15 cellular contexts compared by ENCODE assay signal in genomic region chr19:12787458-12787857, GRCh38.
DNase-seq lines count a peak whose midpoint lies in the region; ATAC-seq and TF ChIP-seq lines count a peak whose summit lies in the region.
"Had no signal": no experiment of that assay in that cellular context is flagged by ENCODE, and none has a peak within 500 bp of the region (broad histone marks: within the 10 kb centered on the region; RNA-seq: fewer than 3 reads in every experiment).

No MANE protein-coding gene starts in this region.

- H3K4me1 Mint-ChIP-seq in stimulated activated naive CD8-positive, alpha-beta T cell treated with anti-CD3 and anti-CD28 coated beads, Interleukin-15, Interleukin-2, amounts not matched to agents 100 ng/mL and 50 ng/mL, for 24 hours (ENCODE audit: low read depth) = peaks cover 39% of the 10 kb centered on the region

- peaks cover 2% of the 10 kb centered on the region for H3K79me2 ChIP-seq in parathyroid adenoma

- ATAC-seq in stimulated activated naive CD8-positive, alpha-beta T cell treated with anti-CD3 and anti-CD28 coated beads, Interleukin-15, Interleukin-2, amounts not matched to agents 100 U/mL and 50 U/mL, for 24 hours = no peak
- ATAC-seq in GM21360 (IDR thresholded peaks at IDR 0.05; ENCODE audit: unreplicated experiment) = no peak

- peaks cover 74% of the 10 kb centered on the region for H3K4me1 ChIP-seq in parathyroid adenoma

- H3K27me3 Mint-ChIP-seq in stimulated activated naive CD8-positive, alpha-beta T cell treated with anti-CD3 and anti-CD28 coated beads, Interleukin-15, Interleukin-2, amounts not matched to agents 100 ng/mL and 50 ng/mL, for 24 hours = no peaks in the 10 kb centered on the region
- H3K27me3 Mint-ChIP-seq: activated naive CD8-positive, alpha-beta T cell had no signal

- TF ChIP-seq CTCF in parathyroid adenoma (IDR thresholded peaks at IDR 0.05) = no peak

- no peak overlapping the region for H3K9ac ChIP-seq in parathyroid adenoma

- H3K36me3 Mint-ChIP-seq in stimulated activated naive CD8-positive, alpha-beta T cell treated with anti-CD3 and anti-CD28 coated beads, Interleukin-15, Interleukin-2, amounts not matched to agents 100 ng/mL and 50 ng/mL, for 24 hours (ENCODE audit: low read depth) = no peaks in the 10 kb centered on the region
- H3K36me3 Mint-ChIP-seq: activated naive CD8-positive, alpha-beta T cell had no signal

- no peaks in the 10 kb centered on the region for H3K9me3 ChIP-seq in parathyroid adenoma (ENCODE audit: control insufficient read depth, low read length)

- no peak overlapping the region for H3K4me3 ChIP-seq in parathyroid adenoma (ENCODE audit: low read depth, low read length)

- no peaks in the 10 kb centered on the region for H3K36me3 ChIP-seq in parathyroid adenoma (ENCODE audit: control insufficient read depth, insufficient read depth, low read length)

- no peak overlapping the region for H3K4me2 ChIP-seq in parathyroid adenoma (ENCODE audit: low read length)

- no peak for DNase-seq in stimulated activated naive CD8-positive, alpha-beta T cell treated with anti-CD3 and anti-CD28 coated beads, Interleukin-15, Interleukin-2, amounts not matched to agents 100 U/mL and 50 U/mL, for 24 hours
- DNase-seq in hepatic stellate cell (ENCODE audit: low spot score) = no peak
- no peak for DNase-seq in activated effector memory CD4-positive, alpha-beta T cell treated with anti-CD3 and anti-CD28 coated beads, Interleukin-2, amount 50 U/mL, for 16 hours
- DNase-seq in activated CD4-positive, alpha-beta T cell treated with anti-CD3 and anti-CD28 coated beads for 1 hour = no peak
- DNase-seq: activated CD4-positive, CD25-positive, alpha-beta regulatory T cell treated with anti-CD3 and anti-CD28 coated beads, Interleukin-2, amount 50 U/mL, for 72 hours; mesendoderm; MM.1S; NCI-H2227 treated with DMSO at 0.1 percent for 48 hours; SHP77; stimulated activated CD8-positive, alpha-beta memory T cell treated with anti-CD3 and anti-CD28 coated beads, Interleukin-4, amount 100 ng/mL, for 48 hours had no signal

- peak overlapping the region; percentile 59 for H3K27ac Mint-ChIP-seq in stimulated activated naive CD8-positive, alpha-beta T cell treated with anti-CD3 and anti-CD28 coated beads, Interleukin-15, Interleukin-2, amounts not matched to agents 100 ng/mL and 50 ng/mL, for 24 hours
- H3K27ac Mint-ChIP-seq: activated naive CD8-positive, alpha-beta T cell had no signal

- H3K27ac ChIP-seq in cingulate gyrus (ENCODE audit: low read depth, low read length) = peak overlapping the region; percentile 67
- peak overlapping the region; percentile 100 for H3K27ac ChIP-seq in parathyroid adenoma

- H3K4me3 Mint-ChIP-seq in stimulated activated naive CD8-positive, alpha-beta T cell treated with anti-CD3 and anti-CD28 coated beads, Interleukin-15, Interleukin-2, amounts not matched to agents 100 ng/mL and 50 ng/mL, for 24 hours = no peak overlapping the region
- H3K4me3 Mint-ChIP-seq: activated naive CD8-positive, alpha-beta T cell had no signal

- no peak overlapping the region for H2AFZ ChIP-seq in parathyroid adenoma

- H3K27me3 ChIP-seq in parathyroid adenoma (ENCODE audit: control insufficient read depth, insufficient read depth, low read length) = no peaks in the 10 kb centered on the region

- no peaks in the 10 kb centered on the region for H3K9me3 Mint-ChIP-seq in stimulated activated naive CD8-positive, alpha-beta T cell treated with anti-CD3 and anti-CD28 coated beads, Interleukin-15, Interleukin-2, amounts not matched to agents 100 ng/mL and 50 ng/mL, for 24 hours
